In the genomic region with DNA sequence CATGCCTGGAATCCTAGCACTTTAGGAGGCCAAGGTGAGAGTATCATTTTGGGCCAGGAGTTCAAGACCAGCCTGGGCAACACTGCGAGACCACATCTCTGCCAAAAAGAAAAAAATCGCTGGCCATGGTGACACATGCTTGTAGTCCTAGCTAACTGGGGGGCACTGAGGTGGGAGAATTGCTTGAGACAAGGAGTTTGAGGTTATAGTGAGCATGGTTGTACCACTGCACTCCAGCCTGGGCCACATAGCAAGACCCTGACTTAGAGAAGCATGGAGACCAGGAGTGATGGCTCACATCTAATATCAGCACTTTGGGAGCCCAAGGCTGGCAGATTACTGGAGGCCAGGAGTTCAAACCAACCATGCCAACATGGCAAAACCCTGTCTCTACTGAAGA, we compare ENCODE assay signal across 13 cellular contexts. TPM values are rescaled to one million over a fixed set of nuclear protein-coding genes. Genes with fewer than 3 reads are reported as not detected.
DNase-seq lines count a peak whose midpoint lies in the region; ATAC-seq and TF ChIP-seq lines count a peak whose summit lies in the region.
"Had no signal": no experiment of that assay in that cellular context is flagged by ENCODE, and none has a peak within 500 bp of the region (broad histone marks: within the 10 kb centered on the region; RNA-seq: fewer than 3 reads in every experiment).

No MANE protein-coding gene starts in this region.

- H3K27me3 Mint-ChIP-seq in activated CD8-positive, alpha-beta T cell treated with anti-CD3 and anti-CD28 coated beads for 36 hours: no peaks in the 10 kb centered on the region
- no peaks in the 10 kb centered on the region for H3K27me3 Mint-ChIP-seq in stimulated activated naive B cell treated with anti-CD40 and anti-IgM and Interleukin-4, amounts not matched to agents 10 μg/mL and 1 μg/mL and 100 μg/mL, for 72 hours

- POLR2A ChIA-PET in activated CD8-positive, alpha-beta T cell treated with anti-CD3 and anti-CD28 coated beads for 36 hours (lab: Charles Lee): interaction anchor here (1.1 to 11.1 kb wide), 6 partner anchors 7 to 71 kb away, joined by 3 to 74 read pairs (median 15); a partner anchor contains a TSS

- no peak overlapping the region for H3K4me3 Mint-ChIP-seq in activated CD8-positive, alpha-beta T cell treated with anti-CD3 and anti-CD28 coated beads for 36 hours
- H3K4me3 Mint-ChIP-seq in stimulated activated naive B cell treated with anti-CD40 and anti-IgM and Interleukin-4, amounts not matched to agents 10 μg/mL and 1 μg/mL and 100 μg/mL, for 72 hours: no peak overlapping the region

- no peak overlapping the region for H3K27ac ChIP-seq in right atrium auricular region
- no peak overlapping the region for H3K27ac ChIP-seq in suprapubic skin
- H3K27ac ChIP-seq in lower lobe of right lung: no peak overlapping the region
- H3K27ac ChIP-seq: prostate gland, uterus had no signal

- peaks cover under 1% of the 10 kb centered on the region for H3K9me3 Mint-ChIP-seq in activated CD8-positive, alpha-beta T cell treated with anti-CD3 and anti-CD28 coated beads for 36 hours
- H3K9me3 Mint-ChIP-seq in stimulated activated naive B cell treated with anti-CD40 and anti-IgM and Interleukin-4, amounts not matched to agents 10 μg/mL and 1 μg/mL and 100 μg/mL, for 72 hours: no peaks in the 10 kb centered on the region

- no peak for TF ChIP-seq EP300 in suprapubic skin (IDR thresholded peaks at IDR 0.05)

- H3K4me1 Mint-ChIP-seq in activated CD8-positive, alpha-beta T cell treated with anti-CD3 and anti-CD28 coated beads for 36 hours (ENCODE audit: low read depth): peaks cover 68% of the 10 kb centered on the region
- H3K4me1 Mint-ChIP-seq in stimulated activated naive B cell treated with anti-CD40 and anti-IgM and Interleukin-4, amounts not matched to agents 10 μg/mL and 1 μg/mL and 100 μg/mL, for 72 hours: peaks cover 18 to 31% of the 10 kb centered on the region in 2 donors

- TF ChIP-seq POLR2A in suprapubic skin (IDR thresholded peaks at IDR 0.05): no peak

- H3K4me1 ChIP-seq in right atrium auricular region: peaks cover 0 to 58% of the 10 kb centered on the region in 2 donors
- H3K4me1 ChIP-seq in suprapubic skin: peaks cover 33% of the 10 kb centered on the region
- H3K4me1 ChIP-seq in lower lobe of right lung: peaks cover 54% of the 10 kb centered on the region
- H3K4me1 ChIP-seq: prostate gland had no signal

- no peaks in the 10 kb centered on the region for H3K27me3 ChIP-seq in right atrium auricular region
- no peaks in the 10 kb centered on the region for H3K27me3 ChIP-seq in suprapubic skin
- no peaks in the 10 kb centered on the region for H3K27me3 ChIP-seq in lower lobe of right lung (ENCODE audit: low read depth)
- H3K27me3 ChIP-seq: uterus had no signal

- WGBS in suprapubic skin: 100% methylated on average over 2 of the region's 2 CpGs

- H3K9me3 ChIP-seq in right atrium auricular region: no peaks in the 10 kb centered on the region
- H3K9me3 ChIP-seq in suprapubic skin: no peaks in the 10 kb centered on the region
- no peaks in the 10 kb centered on the region for H3K9me3 ChIP-seq in lower lobe of right lung
- H3K9me3 ChIP-seq: prostate gland, uterus had no signal

- intact Hi-C loops in cardiac septum (cut with DNase I): no loop called here
- intact Hi-C loops in activated CD8-positive, alpha-beta T cell treated with anti-CD3 and anti-CD28 coated beads for 36 hours (cut with micrococcal nuclease): no loop called here
- intact Hi-C loops in posterior cingulate gyrus (cut with DNase I): no loop called here
- intact Hi-C loops in lower lobe of right lung (cut with DNase I): no loop called here

- no peak for ATAC-seq in activated CD8-positive, alpha-beta T cell treated with anti-CD3 and anti-CD28 coated beads for 36 hours
- ATAC-seq in lower lobe of right lung: no peak
- ATAC-seq in stimulated activated naive B cell treated with anti-CD40 and anti-IgM and Interleukin-4, amounts not matched to agents 10 μg/mL and 1 μg/mL and 100 μg/mL, for 72 hours (replicated peaks): no peak

- peak overlapping the region; percentile 62 for H3K27ac Mint-ChIP-seq in activated CD8-positive, alpha-beta T cell treated with anti-CD3 and anti-CD28 coated beads for 36 hours
- no peak overlapping the region for H3K27ac Mint-ChIP-seq in stimulated activated naive B cell treated with anti-CD40 and anti-IgM and Interleukin-4, amounts not matched to agents 10 μg/mL and 1 μg/mL and 100 μg/mL, for 72 hours

- peaks cover 4% of the 10 kb centered on the region for H3K36me3 ChIP-seq in right atrium auricular region
- H3K36me3 ChIP-seq in suprapubic skin: no peaks in the 10 kb centered on the region
- H3K36me3 ChIP-seq in lower lobe of right lung: peaks cover 44% of the 10 kb centered on the region
- H3K36me3 ChIP-seq: prostate gland, uterus had no signal

- no peak for TF ChIP-seq CTCF in right atrium auricular region (IDR thresholded peaks at IDR 0.05)
- TF ChIP-seq CTCF in activated CD8-positive, alpha-beta T cell treated with anti-CD3 and anti-CD28 coated beads for 36 hours (IDR thresholded peaks at IDR 0.05): no peak
- no peak for TF ChIP-seq CTCF in suprapubic skin (IDR thresholded peaks at IDR 0.05)
- no peak for TF ChIP-seq CTCF in lower lobe of right lung (IDR thresholded peaks at IDR 0.05)

- DNase-seq in right atrium auricular region (ENCODE audit: low spot score) (peak; percentile 42), cardiac septum (ENCODE audit: low spot score) (no peak), islet precursor cell (peak; percentile 45), suprapubic skin (ENCODE audit: low spot score in 2 of 2) (peak; percentile 10 to 50), posterior cingulate gyrus (no peak), lower lobe of right lung (no peak)
- no peak for DNase-seq in activated CD8-positive, alpha-beta T cell treated with anti-CD3 and anti-CD28 coated beads for 36 hours
- DNase-seq in stimulated activated naive B cell treated with anti-CD40 and anti-IgM and Interleukin-4, amounts not matched to agents 10 μg/mL and 1 μg/mL and 100 μg/mL, for 72 hours: no peak
- DNase-seq: mesenchymal stem cell, NCI-H1930, NCI-H748 treated with DMSO at 0.1 percent for 48 hours, uterus had no signal

- CTCF ChIA-PET in activated CD8-positive, alpha-beta T cell treated with anti-CD3 and anti-CD28 coated beads for 36 hours (lab: Charles Lee): interaction anchor here (0.6 to 1.5 kb wide), 3 partner anchors 8 to 452 kb away, joined by 3 to 5 read pairs (median 4); a partner anchor contains a TSS

- no peak overlapping the region for H3K4me3 ChIP-seq in right atrium auricular region
- H3K4me3 ChIP-seq in suprapubic skin: no peak overlapping the region
- no peak overlapping the region for H3K4me3 ChIP-seq in lower lobe of right lung
- H3K4me3 ChIP-seq: prostate gland, uterus had no signal

- H3K36me3 Mint-ChIP-seq in activated CD8-positive, alpha-beta T cell treated with anti-CD3 and anti-CD28 coated beads for 36 hours (ENCODE audit: low read depth): peaks cover 60% of the 10 kb centered on the region
- H3K36me3 Mint-ChIP-seq in stimulated activated naive B cell treated with anti-CD40 and anti-IgM and Interleukin-4, amounts not matched to agents 10 μg/mL and 1 μg/mL and 100 μg/mL, for 72 hours: peaks cover 23 to 40% of the 10 kb centered on the region in 2 donors

RNA-seq across cellular contexts. Expression of a gene that starts 9.2 kb away (rescaled TPM):
- total RNA-seq in right atrium auricular region (10 to 100 TPM; 69.6 to 71.1 TPM), cardiac septum (121 TPM), suprapubic skin (10 to 100 TPM; 51.7 to 71.2 (median 69.9) TPM), lower lobe of right lung (198 TPM)
- 100 to 1,000 TPM; 381 to 406 TPM for total RNA-seq in activated CD8-positive, alpha-beta T cell treated with anti-CD3 and anti-CD28 coated beads for 36 hours

RNA-seq across cellular contexts. Expression of a gene that starts 33.1 kb away (rescaled TPM):
- total RNA-seq in right atrium auricular region (1,000 to 10,000 TPM; 1,028 to 1,860 TPM), cardiac septum (2,154 TPM), suprapubic skin (100 to 1,000 TPM; 423 to 515 (median 438) TPM), lower lobe of right lung (319 TPM)
- 100 to 1,000 TPM; 859 to 869 TPM for total RNA-seq in activated CD8-positive, alpha-beta T cell treated with anti-CD3 and anti-CD28 coated beads for 36 hours

RNA-seq across cellular contexts. Expression of a gene that starts 46.2 kb away (rescaled TPM):
- total RNA-seq in right atrium auricular region (100 to 1,000 TPM; 529 to 636 TPM), cardiac septum (441 TPM), suprapubic skin (1,000 to 10,000 TPM; 1,068 to 1,481 (median 1,369) TPM), lower lobe of right lung (673 TPM)
- total RNA-seq in activated CD8-positive, alpha-beta T cell treated with anti-CD3 and anti-CD28 coated beads for 36 hours: 1,000 to 10,000 TPM; 1,203 to 1,221 TPM

RNA-seq across cellular contexts. Expression of a gene that starts 48.7 kb away (rescaled TPM):
- total RNA-seq in right atrium auricular region: 10 to 100 TPM; 38.6 to 42.7 TPM
- 49.0 TPM for total RNA-seq in cardiac septum
- total RNA-seq in activated CD8-positive, alpha-beta T cell treated with anti-CD3 and anti-CD28 coated beads for 36 hours: 10 to 100 TPM; 80.1 to 89.3 TPM
- 100 to 1,000 TPM in 3 of 4 donors, 10 to 100 TPM in 1; 100.0 to 243 (median 129) TPM for total RNA-seq in suprapubic skin
- total RNA-seq in lower lobe of right lung: 112 TPM

Comparison
In these comparisons a context has a peak if more than half of its experiments do, and no peak if none do; other contexts are left out.
1. DNase-seq: peak in right atrium auricular region (single experiment), islet precursor cell (single experiment) and suprapubic skin (2 of 2); none in cardiac septum (single experiment), activated CD8-positive, alpha-beta T cell treated with anti-CD3 and anti-CD28 coated beads for 36 hours (single experiment), posterior cingulate gyrus (0 of 10), lower lobe of right lung (single experiment) and stimulated activated naive B cell treated with anti-CD40 and anti-IgM and Interleukin-4, amounts not matched to agents 10 μg/mL and 1 μg/mL and 100 μg/mL, for 72 hours (single experiment).